ENCODE assay signal across 8 cellular contexts in the genomic region with DNA sequence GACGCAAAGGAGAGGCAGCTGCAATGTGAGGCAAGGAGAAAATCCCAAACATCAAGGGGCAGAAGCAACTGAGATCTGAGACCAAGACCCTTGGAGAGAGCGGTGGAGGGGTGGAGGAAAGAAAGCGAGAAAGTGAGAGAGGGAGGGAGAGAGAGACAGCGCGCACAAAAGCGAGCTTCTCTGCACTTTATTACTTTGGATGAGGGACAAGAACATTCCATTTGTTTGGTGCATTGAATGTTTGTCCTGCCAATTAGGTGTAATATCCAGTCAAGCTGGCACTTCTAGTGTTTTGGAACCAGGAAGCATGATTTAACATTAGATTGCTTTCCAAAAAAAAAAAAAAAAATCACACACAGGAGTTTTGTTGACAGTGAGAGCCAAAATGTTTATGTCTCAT. TPM values are rescaled to one million over a fixed set of nuclear protein-coding genes. Genes with fewer than 3 reads are reported as not detected.
DNase-seq lines count a peak whose midpoint lies in the region; ATAC-seq, FAIRE-seq and TF ChIP-seq lines count a peak whose summit lies in the region.

No MANE protein-coding gene starts in this region.

- peaks cover 58% of the 10 kb centered on the region for H3K79me2 ChIP-seq in fibroblast of lung (ENCODE audit: control insufficient read depth, insufficient read depth, low read length)

- FAIRE-seq in frontal cortex (lab: Jason Lieb, UNC): no peak

- WGBS in psoas muscle, 3 donors: 20 to 42% (median 28%) methylated on average over 6 of the region's 6 CpGs

- no peaks in the 10 kb centered on the region for H4K20me1 ChIP-seq in fibroblast of lung (ENCODE audit: control insufficient read depth, extremely low read depth, insufficient read depth, low read length)

- no peaks in the 10 kb centered on the region for H3K9me3 ChIP-seq in SJSA1 (replicated peaks)
- H3K9me3 ChIP-seq in fibroblast of lung (ENCODE audit: control insufficient read depth, insufficient read depth, low read depth, low read length): no peaks in the 10 kb centered on the region
- H3K9me3 ChIP-seq in psoas muscle: no peaks in the 10 kb centered on the region

- intact Hi-C loops in psoas muscle (cut with DNase I): loop anchor here (2.0 to 5.0 kb wide), 2 partner anchors 37 to 39 kb away; no protein-coding TSS in a partner anchor

- no peaks in the 10 kb centered on the region; the same call in 1 of the 2 replicates for H3K27me3 ChIP-seq in SJSA1 (replicated peaks)
- H3K27me3 ChIP-seq in fibroblast of lung (ENCODE audit: control insufficient read depth, insufficient read depth, low read length): no peaks in the 10 kb centered on the region
- H3K27me3 ChIP-seq in psoas muscle (ENCODE audit: insufficient read depth in 3 of 3, low read length in 2 of 3): no peaks in the 10 kb centered on the region

- H3K4me2 ChIP-seq in fibroblast of lung (ENCODE audit: extremely low read depth, insufficient read depth, low read length): peak overlapping the region; percentile 95

- TF ChIP-seq CTCF in fibroblast of lung (conservative IDR thresholded peaks at IDR 0.05 in 1 of 2, IDR thresholded peaks at IDR 0.05 in 1 of 2; ENCODE audit: low read depth in 1 of 2, low read length in 2 of 2): no peak
- no peak for TF ChIP-seq CTCF in psoas muscle (IDR thresholded peaks at IDR 0.05)

- ATAC-seq in psoas muscle (no peak), GM18868 (IDR thresholded peaks at IDR 0.05; ENCODE audit: unreplicated experiment) (no peak), GM18861 (IDR thresholded peaks at IDR 0.05; ENCODE audit: unreplicated experiment) (no peak)

- peak overlapping the region; percentile 76; the same call in 1 of the 2 replicates for H3K4me3 ChIP-seq in GM08714 (ENCODE audit: low read length)
- H3K4me3 ChIP-seq in SJSA1: peak overlapping the region; percentile 89
- peak overlapping the region; percentile 75 to 94 (median 81) for H3K4me3 ChIP-seq in fibroblast of lung (replicated peaks in 1 of 4; ENCODE audit: control extremely low read depth in 1 of 4, insufficient read depth in 1 of 4, low read depth in 3 of 4, low read length in 4 of 4)
- H3K4me3 ChIP-seq in psoas muscle: peak overlapping the region; percentile 96

- DNase-seq in SJSA1 (ENCODE audit: low read depth in 1 of 2, low spot score in 2 of 2) (no peak), fibroblast of lung (ENCODE audit: low read depth in 2 of 2) (no peak), psoas muscle (no peak), NCI-H1436 treated with DMSO at 0.1 percent for 48 hours (lab: John Stamatoyannopoulos, UW) (no peak), frontal cortex (ENCODE audit: low spot score in 2 of 2) (no peak)

- peaks cover 20% of the 10 kb centered on the region for H3K36me3 ChIP-seq in SJSA1
- H3K36me3 ChIP-seq in fibroblast of lung (ENCODE audit: control insufficient read depth, insufficient read depth, low read length): no peaks in the 10 kb centered on the region
- no peaks in the 10 kb centered on the region for H3K36me3 ChIP-seq in psoas muscle (ENCODE audit: insufficient read depth in 1 of 2, low read depth in 1 of 2)

- H2AFZ ChIP-seq in fibroblast of lung (ENCODE audit: low read length): no peak overlapping the region

- peak overlapping the region; percentile 95 for H3K9ac ChIP-seq in fibroblast of lung (ENCODE audit: insufficient read depth, low read length)

- peaks cover 38% of the 10 kb centered on the region for H3K4me1 ChIP-seq in SJSA1 (replicated peaks)
- peaks cover 10% of the 10 kb centered on the region for H3K4me1 ChIP-seq in fibroblast of lung (ENCODE audit: control insufficient read depth, extremely low read depth, insufficient read depth, low read length)
- H3K4me1 ChIP-seq in psoas muscle: peaks cover 13% of the 10 kb centered on the region

- H3K27ac ChIP-seq in SJSA1 (no peak overlapping the region), fibroblast of lung (ENCODE audit: insufficient read depth, low read length) (peak overlapping the region; percentile 97), psoas muscle (peak overlapping the region; percentile 98)

RNA-seq across cellular contexts. Expression of a gene that starts 1.4 kb away (rescaled TPM):
- 234 and 272 TPM in 2 replicates for total RNA-seq in SJSA1 (2014; rRNA removed; shearing (Covaris generic))
- total RNA-seq in fibroblast of lung: 153 and 203 TPM in 2 replicates
- 378 TPM in 2 replicates for polyA plus RNA-seq in fibroblast of lung
- polyA plus RNA-seq in fibroblast of lung (2012): 255 and 278 TPM in 2 replicates
- polyA minus RNA-seq in fibroblast of lung (ENCODE audit: low replicate concordance): 43.3 and 57.6 TPM in 2 replicates
- 100 to 1,000 TPM; 193 to 447 (median 387) TPM for total RNA-seq in psoas muscle
- 100 to 1,000 TPM; 231 to 312 (median 291) TPM for polyA plus RNA-seq in psoas muscle
- 9.4 TPM for total RNA-seq in frontal cortex

Comparison
In these comparisons a context has a peak if more than half of its experiments do, and no peak if none do; other contexts are left out.
1. RNA of a gene that starts 1.4 kb away (total RNA-seq): 193 to 447 TPM in psoas muscle, 234 to 272 TPM in SJSA1 and 153 to 203 TPM in fibroblast of lung; 9.4 TPM in frontal cortex (single experiment); every median in the first group is over 10 times any median in the second.
2. Peak in every context shown above with its lines, with median percentiles within 50 percentile points of each other: H3K4me3 ChIP-seq.